Comparison of ENCODE assay signal across 18 cellular contexts in the genomic region with DNA sequence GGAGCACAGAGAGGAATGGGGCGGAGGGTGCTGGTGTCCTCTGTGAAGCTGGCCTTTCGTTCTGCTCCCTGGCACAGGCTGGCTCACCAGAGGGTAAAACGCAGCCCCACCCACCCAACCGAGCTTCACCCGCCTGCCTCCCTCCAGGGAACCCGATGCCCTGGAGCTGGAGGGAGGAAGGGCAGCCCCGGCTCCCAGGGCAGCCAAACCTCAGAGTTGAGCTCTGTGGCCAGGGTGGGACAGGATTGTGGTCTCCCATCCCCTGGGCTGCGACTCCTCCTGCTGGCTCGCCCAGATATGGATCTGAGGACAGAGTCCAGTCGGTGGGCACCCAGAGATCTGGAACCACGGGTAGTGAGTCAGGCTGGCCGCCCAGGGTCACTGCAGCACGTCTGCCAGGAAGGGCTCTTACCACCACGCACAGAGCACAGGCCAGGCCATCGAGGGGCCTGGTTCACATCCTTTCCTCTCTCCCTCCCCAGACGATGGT. TPM values are rescaled to one million over a fixed set of nuclear protein-coding genes. Genes with fewer than 3 reads are reported as not detected.
DNase-seq lines count a peak whose midpoint lies in the region; ATAC-seq, FAIRE-seq and TF ChIP-seq lines count a peak whose summit lies in the region.
"Had no signal": no experiment of that assay in that cellular context is flagged by ENCODE, and none has a peak within 500 bp of the region (broad histone marks: within the 10 kb centered on the region; RNA-seq: fewer than 3 reads in every experiment).

No MANE protein-coding gene starts in this region.

- TF ChIP-seq EP300 in GM12878 (IDR thresholded peaks at IDR 0.05; ENCODE audit: borderline replicate concordance in 1 of 2, control insufficient read depth in 1 of 2, low read depth in 2 of 2, low read length in 2 of 2) (no peak), HepG2 (IDR thresholded peaks at IDR 0.05; ENCODE audit: low read depth in 2 of 2, low read length in 2 of 2) (no peak), HepG2 (CRISPR knock-in tag; IDR thresholded peaks at IDR 0.05; ENCODE audit: borderline replicate concordance) (no peak)

- H3K36me3 ChIP-seq in GM12878 (ENCODE audit: control insufficient read depth in 2 of 2, insufficient read depth in 2 of 2, low read length in 1 of 2) (peaks cover 0 to 3% of the 10 kb centered on the region in 2 experiments; a peak in 2 of 4 replicates), HepG2 (replicated peaks in 1 of 2; ENCODE audit: control insufficient read depth in 1 of 2, insufficient read depth in 2 of 2, low read length in 2 of 2) (peaks cover 26 to 45% of the 10 kb centered on the region in 2 experiments; a peak in 4 of 5 replicates), uterus (no peaks in the 10 kb centered on the region), mammary epithelial cell (ENCODE audit: insufficient read depth, low read length) (no peaks in the 10 kb centered on the region)

- RAD21 ChIA-PET in GM12878 (lab: Charles Lee; ENCODE audit: unreplicated experiment), result interaction anchor here (1.0 kb wide), 1 partner anchor 211 kb away, joined by 4 read pairs; no protein-coding TSS in a partner anchor

- SMC1A ChIA-PET in GM12878 (lab: Charles Lee; ENCODE audit: uncharacterized antibody, unreplicated experiment), result no interaction called here

- H3K9me3 ChIP-seq in GM12878 (replicated peaks; ENCODE audit: control insufficient read depth, insufficient read depth, low read length) (no peaks in the 10 kb centered on the region), HepG2 (ENCODE audit: low read length) (no peaks in the 10 kb centered on the region), uterus (no peaks in the 10 kb centered on the region), mammary epithelial cell (replicated peaks; ENCODE audit: insufficient read depth, low read length) (no peaks in the 10 kb centered on the region)
- H3K9me3 ChIP-seq: stomach, vagina had no signal

- dilution Hi-C loops in mammary epithelial cell (cut with HindIII; ENCODE audit: low sequenced_read_pairs), result no loop called here

- FAIRE-seq in GM12878 (lab: Jason Lieb, UNC), result no peak
- FAIRE-seq in HepG2 (lab: Jason Lieb, UNC), result no peak

- H3K4me3 ChIP-seq in GM12878, result no peak overlapping the region
- H3K4me3 ChIP-seq in HepG2 (replicated peaks in 1 of 3; ENCODE audit: insufficient read depth in 1 of 3, low read depth in 2 of 3, low read length in 3 of 3), result no peak overlapping the region
- no peak overlapping the region for H3K4me3 ChIP-seq in uterus
- no peak overlapping the region for H3K4me3 ChIP-seq in mammary epithelial cell (replicated peaks in 1 of 3; ENCODE audit: insufficient read depth in 1 of 3, low read depth in 2 of 3, low read length in 3 of 3)
- H3K4me3 ChIP-seq: GM23248, lung, stomach, vagina had no signal

- no TSS peak for BruUV-seq in GM12878 (replicated peaks; lab: Mats Ljungman, UMichigan)
- no TSS peak for BruUV-seq in HepG2 (replicated peaks; lab: Mats Ljungman, UMichigan)
- no TSS peak for BruUV-seq in mammary epithelial cell (replicated peaks; lab: Mats Ljungman, UMichigan)

- H3K4me2 ChIP-seq in GM12878 (ENCODE audit: control insufficient read depth, insufficient read depth), result no peak overlapping the region
- no peak overlapping the region for H3K4me2 ChIP-seq in HepG2 (ENCODE audit: low read depth, low read length)
- no peak overlapping the region for H3K4me2 ChIP-seq in mammary epithelial cell (ENCODE audit: insufficient read depth, low read depth, low read length)

- H4K20me1 ChIP-seq in GM12878 (ENCODE audit: control insufficient read depth, insufficient read depth) (no peaks in the 10 kb centered on the region), HepG2 (ENCODE audit: insufficient read depth, low read length) (no peaks in the 10 kb centered on the region), mammary epithelial cell (ENCODE audit: insufficient read depth, low read length) (no peaks in the 10 kb centered on the region)

- TF ChIP-seq POLR2A in GM12878 (IDR thresholded peaks at IDR 0.05; ENCODE audit: low read depth, low read length) (no peak), HepG2 (IDR thresholded peaks at IDR 0.05; ENCODE audit: insufficient read depth in 1 of 2, low read depth in 2 of 2, low read length in 2 of 2) (no peak), uterus (IDR thresholded peaks at IDR 0.05) (no peak)

- POLR2A ChIA-PET in GM12878 (lab: Charles Lee) (no interaction called here), HepG2 (lab: Yijun Ruan, JAX) (no interaction called here)

- H3K9ac ChIP-seq in GM12878 (ENCODE audit: control insufficient read depth, insufficient read depth, low read length) (no peak overlapping the region), HepG2 (ENCODE audit: insufficient read depth, low read depth, low read length) (no peak overlapping the region), mammary epithelial cell (ENCODE audit: insufficient read depth, low read length) (no peak overlapping the region)
- H3K9ac ChIP-seq: GM23248 had no signal

- ATAC-seq in Right ventricle myocardium inferior (no peak), GM12878 (0 out of 3 replicates have a peak, but pooled peaks have one; percentile 21), HepG2 (0 out of 3 replicates have a peak, but pooled peaks have one; percentile 8), GM19328 (IDR thresholded peaks at IDR 0.05; ENCODE audit: unreplicated experiment) (no peak)
- ATAC-seq: activated T-cell treated with anti-CD3 and anti-CD28 coated beads, Interleukin-2, amount 50 U/mL, for 4 hours; natural killer cell had no signal

- CTCF ChIA-PET in GM12878 (lab: Yijun Ruan, JAX) (interaction anchor here (0.7 kb wide), 1 partner anchor 57 kb away, joined by 3 read pairs; no protein-coding TSS in a partner anchor), HepG2 (lab: Yijun Ruan, JAX; ENCODE audit: low intra/inter-chr PET ratio, low total read pairs) (no interaction called here), mammary epithelial cell (lab: Charles Lee; ENCODE audit: low non-redundant PET) (no interaction called here)

- TF ChIP-seq CTCF in GM12878 (IDR thresholded peaks at IDR 0.05 in 2 of 3, conservative IDR thresholded peaks at IDR 0.05 in 1 of 3; ENCODE audit: control insufficient read depth in 2 of 3, extremely low read depth in 1 of 3, insufficient read depth in 1 of 3, low read depth in 3 of 3, low read length in 3 of 3) (peak; percentile 6 to 33 (median 22); a peak in 2 of 6 replicates), HepG2 (CRISPR knock-in tag; IDR thresholded peaks at IDR 0.05) (peak; percentile 41), uterus (IDR thresholded peaks at IDR 0.05) (no peak), mammary epithelial cell (conservative IDR thresholded peaks at IDR 0.05 in 1 of 2, IDR thresholded peaks at IDR 0.05 in 1 of 2; ENCODE audit: extremely low read depth in 1 of 2, insufficient read depth in 1 of 2, low read depth in 1 of 2, low read length in 2 of 2) (peak in 1 of 2 donors; percentile 3)

- no peak overlapping the region for H3K27ac ChIP-seq in GM12878 (ENCODE audit: control insufficient read depth, insufficient read depth)
- no peak overlapping the region for H3K27ac ChIP-seq in HepG2 (ENCODE audit: extremely low read length, insufficient read depth, low read length)
- H3K27ac ChIP-seq in uterus, result no peak overlapping the region
- no peak overlapping the region for H3K27ac ChIP-seq in mammary epithelial cell (ENCODE audit: insufficient read depth, low read depth, low read length)
- H3K27ac ChIP-seq: GM23248, vagina had no signal

- DNase-seq in Right ventricle myocardium inferior (ENCODE audit: missing footprints) (peak; percentile 37), cardiac septum (ENCODE audit: low spot score) (no peak), GM12878 (ENCODE audit: low read depth, low spot score) (no peak), HepG2 (ENCODE audit: low spot score) (no peak), uterus (peak; percentile 14 to 18), SK-N-DZ (ENCODE audit: low spot score) (no peak), mammary epithelial cell (no peak)
- DNase-seq: activated CD4-positive, alpha-beta T cell treated with anti-CD3 and anti-CD28 coated beads, Interleukin-2, amount 10 ng/mL, durations not matched to agents 24 days and 14 days; activated T-cell treated with anti-CD3 and anti-CD28 coated beads, Interleukin-2, amount 50 U/mL, for 4 hours; foreskin fibroblast; GM23248; Karpas-422; natural killer cell; SHP77; stomach had no signal

- H3K79me2 ChIP-seq in GM12878 (ENCODE audit: control insufficient read depth, insufficient read depth, low read length) (no peaks in the 10 kb centered on the region), HepG2 (ENCODE audit: insufficient read depth, low read length) (no peaks in the 10 kb centered on the region), mammary epithelial cell (ENCODE audit: insufficient read depth, low read length) (no peaks in the 10 kb centered on the region)

- TF ChIP-seq RAD21 in GM12878 (IDR thresholded peaks at IDR 0.05; ENCODE audit: insufficient read depth, low read depth, low read length), result peak; percentile 27; the same call in 1 of the 2 replicates
- TF ChIP-seq RAD21 in HepG2 (CRISPR knock-in tag; IDR thresholded peaks at IDR 0.05), result no peak

- in situ Hi-C loops in GM12878 (cut with MboI) (no loop called here), HepG2 (cut with HindIII; ENCODE audit: extremely low pct_ligation_motif_present, low pct_unique_long_range_greater_than_20kb) (no loop called here), mammary epithelial cell (cut with MboI; ENCODE audit: low sequenced_read_pairs in 2 of 2) (no loop called here)

- H3K4me1 ChIP-seq in GM12878 (ENCODE audit: control insufficient read depth, insufficient read depth, low read length) (no peaks in the 10 kb centered on the region), HepG2 (ENCODE audit: insufficient read depth, low read length) (no peaks in the 10 kb centered on the region), uterus (no peaks in the 10 kb centered on the region), mammary epithelial cell (ENCODE audit: insufficient read depth, low read length) (no peaks in the 10 kb centered on the region)
- H3K4me1 ChIP-seq: stomach had no signal

- intact Hi-C loops in Right ventricle myocardium inferior (cut with DNase I) (no loop called here), cardiac septum (cut with DNase I) (no loop called here), GM12878 (cut with micrococcal nuclease; ENCODE audit: unreplicated experiment) (no loop called here), HepG2 (cut with micrococcal nuclease; ENCODE audit: unreplicated experiment) (no loop called here), uterus (cut with DNase I; ENCODE audit: low total_unique reads) (no loop called here), mammary epithelial cell (cut with micrococcal nuclease) (no loop called here)

- 80% methylated on average over 16 of the region's 16 CpGs for WGBS in GM12878 (ENCODE audit: insufficient coverage, insufficient replicate concordance, low lambda C conversion rate, missing lambda C conversion rate)
- WGBS in HepG2 (ENCODE audit: low lambda C conversion rate), result 79% methylated on average over 15 of the region's 16 CpGs
- 47% methylated on average over 13 of the region's 16 CpGs for WGBS in mammary epithelial cell (ENCODE audit: low coverage, missing lambda C conversion rate)

- H2AFZ ChIP-seq in GM12878 (ENCODE audit: control insufficient read depth, low read depth, low read length), result no peak overlapping the region
- no peak overlapping the region for H2AFZ ChIP-seq in HepG2 (ENCODE audit: low read length)
- no peak overlapping the region for H2AFZ ChIP-seq in mammary epithelial cell (ENCODE audit: low read depth, low read length)
- H2AFZ ChIP-seq: GM23248 had no signal

- H3K27me3 ChIP-seq in GM12878 (replicated peaks in 1 of 2; ENCODE audit: control insufficient read depth in 2 of 2, insufficient read depth in 2 of 2, low read length in 1 of 2) (no peaks in the 10 kb centered on the region), HepG2 (ENCODE audit: control insufficient read depth in 1 of 2, insufficient read depth in 2 of 2, low read length in 2 of 2) (no peaks in the 10 kb centered on the region), uterus (no peaks in the 10 kb centered on the region), mammary epithelial cell (ENCODE audit: insufficient read depth, low read length) (no peaks in the 10 kb centered on the region)
- H3K27me3 ChIP-seq: stomach, vagina had no signal

RNA-seq across cellular contexts. Expression of gene CHMP6, which starts 42.6 kb away (rescaled TPM):
- total RNA-seq in Right ventricle myocardium inferior, result 19.0 TPM
- total RNA-seq in cardiac septum, result 21.7 TPM
- total RNA-seq in GM12878 (2013; cell fraction: nucleolus; rRNA removed), result 34.6 and 47.2 TPM in 2 replicates
- 9.6 and 10.4 TPM in 2 replicates for total RNA-seq in GM12878 (2014; rRNA removed)
- 13.2 and 14.4 TPM in 2 replicates for total RNA-seq in GM12878 (2014; rRNA removed; fragmentation: Illumina TruSeq; extraction: Trizol)
- total RNA-seq in GM12878 (2021), result 26.8 and 29.8 TPM in 2 replicates
- 4.7 TPM for polyA plus RNA-seq in GM12878 (2011; ENCODE audit: low read depth)
- 13.0 and 15.0 TPM in 2 replicates for polyA plus RNA-seq in GM12878 (2011; rRNA removed)
- polyA plus RNA-seq in GM12878 (2011; cell fraction: cytosol; rRNA removed), result 17.0 and 25.3 TPM in 2 replicates
- polyA plus RNA-seq in GM12878 (2011; cell fraction: nucleus; rRNA removed), result 20.6 and 26.1 TPM in 2 replicates
- 12.4 and 13.1 TPM in 2 replicates for polyA plus RNA-seq in GM12878 (2012)
- 10.5 and 14.1 TPM in 2 replicates for polyA plus RNA-seq in GM12878 (2014; fragmentation: Illumina TruSeq; extraction: Trizol)
- 1 to 10 TPM in 1 of 2 experiments, under 1 TPM in 1; 0.21 to 2.1 TPM for polyA plus RNA-seq in GM12878 (2014; fragmentation: Nextera tagmentation; extraction: Ambion mirVana)
- polyA plus RNA-seq in GM12878 (2014; rRNA removed), result 32.0 and 35.7 TPM in 2 replicates
- 10 to 100 TPM; 32.8 to 37.9 TPM for polyA plus RNA-seq in GM12878 (2016; fragmentation: Nextera tagmentation; extraction: Ambion mirVana)
- polyA minus RNA-seq in GM12878 (2011; rRNA and poly(A)+ RNA removed), result 6.7 and 12.2 TPM in 2 replicates
- polyA minus RNA-seq in GM12878 (2011; cell fraction: cytosol; rRNA and poly(A)+ RNA removed), result 5.6 and 9.9 TPM in 2 replicates
- 9.7 and 15.0 TPM in 2 replicates for polyA minus RNA-seq in GM12878 (2011; cell fraction: nucleus; rRNA and poly(A)+ RNA removed)
- 24.2 and 24.6 TPM in 2 replicates for total RNA-seq in HepG2 (2016; rRNA removed; fragmentation: Illumina TruSeq; extraction: Trizol)
- 5.9 and 6.6 TPM in 2 replicates for total RNA-seq in HepG2 (2016; cell fraction: cytosol; rRNA removed; fragmentation: Illumina TruSeq; extraction: Trizol; ENCODE audit: low read depth)
- total RNA-seq in HepG2 (2016; cell fraction: insoluble cytoplasmic fraction; rRNA removed; fragmentation: Illumina TruSeq; extraction: Trizol), result 24.5 and 25.5 TPM in 2 replicates
- 14.7 and 15.5 TPM in 2 replicates for total RNA-seq in HepG2 (2016; cell fraction: membrane; rRNA removed; fragmentation: Illumina TruSeq; extraction: Trizol)
- 12.8 and 13.9 TPM in 2 replicates for total RNA-seq in HepG2 (2016; cell fraction: nucleus; rRNA removed; fragmentation: Illumina TruSeq; extraction: Trizol)
- polyA plus RNA-seq in HepG2 (2011; rRNA removed), result 11.1 and 17.7 TPM in 2 replicates
- polyA plus RNA-seq in HepG2 (2011; cell fraction: cytosol; rRNA removed), result 14.2 and 21.6 TPM in 2 replicates
- 31.7 and 32.3 TPM in 2 replicates for polyA plus RNA-seq in HepG2 (2011; cell fraction: nucleus; rRNA removed)
- 10.1 and 14.6 TPM in 2 replicates for polyA plus RNA-seq in HepG2 (2012)
- polyA plus RNA-seq in HepG2 (2016; cell fraction: cytosol; fragmentation: Illumina TruSeq; extraction: Trizol; ENCODE audit: low read depth), result 8.4 and 9.7 TPM in 2 replicates
- 42.4 and 45.1 TPM in 2 replicates for polyA plus RNA-seq in HepG2 (2016; cell fraction: insoluble cytoplasmic fraction; fragmentation: Illumina TruSeq; extraction: Trizol; ENCODE audit: low read depth)
- polyA plus RNA-seq in HepG2 (2016; cell fraction: membrane; fragmentation: Illumina TruSeq; extraction: Trizol; ENCODE audit: low read depth), result 14.8 and 17.6 TPM in 2 replicates
- polyA plus RNA-seq in HepG2 (2016; cell fraction: nucleus; fragmentation: Illumina TruSeq; extraction: Trizol; ENCODE audit: insufficient read depth, low read depth), result 34.7 and 37.8 TPM in 2 replicates
- polyA minus RNA-seq in HepG2 (2011; rRNA and poly(A)+ RNA removed; ENCODE audit: low replicate concordance), result 6.7 and 18.8 TPM in 2 replicates
- 8.2 and 11.1 TPM in 2 replicates for polyA minus RNA-seq in HepG2 (2011; cell fraction: cytosol; rRNA and poly(A)+ RNA removed)
- 20.0 and 22.4 TPM in 2 replicates for polyA minus RNA-seq in HepG2 (2011; cell fraction: nucleus; rRNA and poly(A)+ RNA removed)
- 10 to 100 TPM in 3 of 4 donors, 1 to 10 TPM in 1; 3.6 to 33.2 (median 19.8) TPM for total RNA-seq in uterus
- 18.4 and 18.6 TPM in 2 replicates for polyA plus RNA-seq in SK-N-DZ (2014; cell fraction: cytosol; rRNA removed)
- polyA plus RNA-seq in SK-N-DZ (2014; cell fraction: nucleus; rRNA removed), result 13.8 and 17.7 TPM in 2 replicates
- total RNA-seq in mammary epithelial cell, result 10 to 100 TPM; 12.0 to 28.1 TPM
- polyA plus RNA-seq in mammary epithelial cell, result 22.9 TPM
- 33.4 TPM for polyA minus RNA-seq in mammary epithelial cell

Comparison
In these comparisons a context has a peak if more than half of its experiments do, and no peak if none do; other contexts are left out.
1. DNase-seq: peak in Right ventricle myocardium inferior (single experiment) and uterus (2 of 2); none in cardiac septum (single experiment), GM12878 (single experiment), HepG2 (single experiment), SK-N-DZ (single experiment) and mammary epithelial cell (single experiment).
2. ATAC-seq: peak in GM12878 (single experiment) and HepG2 (single experiment); none in Right ventricle myocardium inferior (single experiment) and GM19328 (single experiment).
3. CTCF ChIP-seq: peak in GM12878 (3 of 3) and HepG2 (single experiment); none in uterus (0 of 4).